ENCODE assay signal across 17 cellular contexts in genomic region chr3:127026661-127027060, GRCh38. TPM values are rescaled to one million over a fixed set of nuclear protein-coding genes. Genes with fewer than 3 reads are reported as not detected.
DNase-seq lines count a peak whose midpoint lies in the region; ATAC-seq, FAIRE-seq and TF ChIP-seq lines count a peak whose summit lies in the region.
"Had no signal": no experiment of that assay in that cellular context is flagged by ENCODE, and none has a peak within 500 bp of the region (broad histone marks: within the 10 kb centered on the region; RNA-seq: fewer than 3 reads in every experiment).

No MANE protein-coding gene starts in this region.

- no peak for TF ChIP-seq POLR2A in heart left ventricle (IDR thresholded peaks at IDR 0.05)

- H3K4me3 Mint-ChIP-seq in neural crest cell, result no peak overlapping the region
- H3K4me3 Mint-ChIP-seq: CD4-positive, alpha-beta memory T cell had no signal

- no peaks in the 10 kb centered on the region for H3K4me1 Mint-ChIP-seq in neural crest cell
- H3K4me1 Mint-ChIP-seq: CD4-positive, alpha-beta memory T cell had no signal

- no peak for FAIRE-seq in RCC 7860 (lab: Jason Lieb, UNC)
- FAIRE-seq: A204.1, H1 had no signal

- no peak for TF ChIP-seq CTCF in heart left ventricle (IDR thresholded peaks at IDR 0.05)
- TF ChIP-seq CTCF in RWPE1 (conservative IDR thresholded peaks at IDR 0.05; ENCODE audit: low read depth), result no peak
- TF ChIP-seq CTCF in neural crest cell (conservative IDR thresholded peaks at IDR 0.05), result no peak

- H3K27ac ChIP-seq in heart left ventricle, result no peak overlapping the region
- peak overlapping the region; percentile 12 for H3K27ac ChIP-seq in RWPE1

- CTCF ChIA-PET in RWPE1 (lab: Yijun Ruan, JAX), result interaction anchor here (0.7 kb wide), 1 partner anchor 1397 kb away, joined by 4 read pairs; no protein-coding TSS in a partner anchor

- ATAC-seq in Right ventricle myocardium inferior (no peak), heart left ventricle (no peak)
- no peak for ATAC-seq in stimulated activated naive CD8-positive, alpha-beta T cell treated with anti-CD3 and anti-CD28 coated beads, Interleukin-15, Interleukin-2, amounts not matched to agents 100 U/mL and 50 U/mL, for 24 hours

- H3K4me3 ChIP-seq in heart left ventricle, result no peak overlapping the region

- peaks cover 0 to 3% (median 0%) of the 10 kb centered on the region in 12 donors for H3K4me1 ChIP-seq in heart left ventricle

- 77 to 85% (median 80%) methylated on average over 5 to 7 of the region's 7 CpGs for WGBS in heart left ventricle, 4 donors

- H3K9me3 ChIP-seq in heart left ventricle, result no peaks in the 10 kb centered on the region

- H3K9me3 Mint-ChIP-seq in neural crest cell, result no peaks in the 10 kb centered on the region
- H3K9me3 Mint-ChIP-seq: CD4-positive, alpha-beta memory T cell had no signal

- POLR2A ChIA-PET in RWPE1 (lab: Yijun Ruan, JAX; ENCODE audit: low non-redundant PET), result no interaction called here

- no peaks in the 10 kb centered on the region for H3K27me3 ChIP-seq in heart left ventricle

- DNase-seq in Right ventricle myocardium inferior (ENCODE audit: missing footprints), result peak; percentile 54
- no peak for DNase-seq in heart left ventricle
- DNase-seq in RWPE1 (ENCODE audit: low spot score), result no peak
- no peak for DNase-seq in neural crest cell (ENCODE audit: low read depth, low spot score)
- DNase-seq in RCC 7860 (ENCODE audit: low spot score), result no peak
- DNase-seq in NCI-H2227 (lab: John Stamatoyannopoulos, UW; ENCODE audit: unreplicated experiment), result no peak
- no peak for DNase-seq in stimulated activated naive CD8-positive, alpha-beta T cell treated with anti-CD3 and anti-CD28 coated beads, Interleukin-15, Interleukin-2, amounts not matched to agents 100 U/mL and 50 U/mL, for 24 hours
- DNase-seq: ACHN; AML-193; Calu3; CD4-positive, alpha-beta memory T cell; DMS79 treated with DMSO at 0.1 percent for 48 hours; GF-D8; HCEC 1CT had no signal

- no peaks in the 10 kb centered on the region for H3K27me3 Mint-ChIP-seq in neural crest cell (ENCODE audit: low read depth)
- H3K27me3 Mint-ChIP-seq: CD4-positive, alpha-beta memory T cell had no signal

- peak overlapping the region; percentile 81 for H3K27ac Mint-ChIP-seq in neural crest cell (ENCODE audit: unreplicated experiment)

- peaks cover 0 to 78% (median 47%) of the 10 kb centered on the region in 9 donors for H3K36me3 ChIP-seq in heart left ventricle

- intact Hi-C loops in Right ventricle myocardium inferior (cut with DNase I), result no loop called here
- intact Hi-C loops in heart left ventricle (cut with DNase I), result no loop called here

- H3K36me3 Mint-ChIP-seq in neural crest cell (ENCODE audit: low read depth), result peaks cover 4% of the 10 kb centered on the region
- H3K36me3 Mint-ChIP-seq: CD14-positive monocyte had no signal

RNA-seq across cellular contexts. Expression of gene PLXNA1, which starts 43.7 kb away (rescaled TPM):
- total RNA-seq in Right ventricle myocardium inferior (29.6 TPM), heart left ventricle (10 to 100 TPM; 19.5 to 38.8 (median 29.6) TPM), neural crest cell (90.4 and 94.0 TPM in 2 replicates)
- 10 to 100 TPM; 14.6 to 30.4 TPM for polyA plus RNA-seq in heart left ventricle
- polyA plus RNA-seq: CD14-positive monocyte had no signal
